In the genomic region with DNA sequence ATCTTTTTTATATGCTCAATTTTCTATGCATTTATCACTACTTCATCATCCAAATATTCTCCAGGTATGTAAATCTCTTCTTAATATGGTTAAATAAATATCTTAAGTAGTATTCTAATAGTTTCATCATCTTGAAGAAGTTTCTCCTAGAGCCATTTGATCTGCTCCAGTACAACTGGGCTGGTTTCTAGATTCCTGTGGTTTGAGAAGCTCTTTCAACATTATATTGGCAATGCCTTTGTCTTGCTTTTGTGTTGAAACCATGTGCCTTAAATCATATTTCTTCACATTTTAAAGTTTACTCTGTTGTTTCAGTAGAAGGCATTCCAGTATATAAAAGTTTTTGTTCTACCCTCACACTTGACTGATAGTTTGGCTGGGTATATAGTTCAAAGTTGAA, we compare ENCODE assay signal across 2 cellular contexts.
TF ChIP-seq lines count a peak whose summit lies in the region.

No MANE protein-coding gene starts in this region.

TF ChIP-seq in HepG2, 621 proteins besides CTCF, POLR2A, EP300 and RAD21:
- TF ChIP-seq ZFP1 (CRISPR knock-in tag; IDR thresholded peaks at IDR 0.05) (peak; percentile 26; the same call in 1 of the 2 replicates), ZNF558 (CRISPR knock-in tag; IDR thresholded peaks at IDR 0.05; ENCODE audit: borderline replicate concordance) (no peak)

TF ChIP-seq in SK-N-SH treated with all-trans-retinoic acid at 6 μM for 48 hours, 23 proteins besides CTCF, POLR2A, EP300 and RAD21:
- TF ChIP-seq BACH2 (CRISPR knock-in tag; IDR thresholded peaks at IDR 0.05; ENCODE audit: borderline replicate concordance): no peak
- no peak for TF ChIP-seq ZFP3 (CRISPR knock-in tag; IDR thresholded peaks at IDR 0.05)
- TF ChIP-seq POU6F1 (CRISPR knock-in tag; IDR thresholded peaks at IDR 0.05; ENCODE audit: borderline replicate concordance, low read depth): no peak
- no peak for TF ChIP-seq TOX (CRISPR knock-in tag; IDR thresholded peaks at IDR 0.05; ENCODE audit: borderline replicate concordance)
- TF ChIP-seq ZNF70 (CRISPR knock-in tag; IDR thresholded peaks at IDR 0.05): no peak
- no peak for TF ChIP-seq RARB (CRISPR knock-in tag; IDR thresholded peaks at IDR 0.05)
- no peak for TF ChIP-seq CSDC2 (CRISPR knock-in tag; IDR thresholded peaks at IDR 0.05)
- no peak for TF ChIP-seq TCF4 (CRISPR knock-in tag; IDR thresholded peaks at IDR 0.05; ENCODE audit: borderline replicate concordance)
- no peak for TF ChIP-seq SNAI2 (CRISPR knock-in tag; IDR thresholded peaks at IDR 0.05)
- TF ChIP-seq, protein P1, sequence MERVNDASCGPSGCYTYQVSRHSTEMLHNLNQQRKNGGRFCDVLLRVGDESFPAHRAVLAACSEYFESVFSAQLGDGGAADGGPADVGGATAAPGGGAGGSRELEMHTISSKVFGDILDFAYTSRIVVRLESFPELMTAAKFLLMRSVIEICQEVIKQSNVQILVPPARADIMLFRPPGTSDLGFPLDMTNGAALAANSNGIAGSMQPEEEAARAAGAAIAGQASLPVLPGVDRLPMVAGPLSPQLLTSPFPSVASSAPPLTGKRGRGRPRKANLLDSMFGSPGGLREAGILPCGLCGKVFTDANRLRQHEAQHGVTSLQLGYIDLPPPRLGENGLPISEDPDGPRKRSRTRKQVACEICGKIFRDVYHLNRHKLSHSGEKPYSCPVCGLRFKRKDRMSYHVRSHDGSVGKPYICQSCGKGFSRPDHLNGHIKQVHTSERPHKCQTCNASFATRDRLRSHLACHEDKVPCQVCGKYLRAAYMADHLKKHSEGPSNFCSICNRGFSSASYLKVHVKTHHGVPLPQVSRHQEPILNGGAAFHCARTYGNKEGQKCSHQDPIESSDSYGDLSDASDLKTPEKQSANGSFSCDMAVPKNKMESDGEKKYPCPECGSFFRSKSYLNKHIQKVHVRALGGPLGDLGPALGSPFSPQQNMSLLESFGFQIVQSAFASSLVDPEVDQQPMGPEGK (CRISPR knock-in tag; IDR thresholded peaks at IDR 0.05; ENCODE audit: borderline replicate concordance): no peak
- TF ChIP-seq ISL1 (CRISPR knock-in tag; IDR thresholded peaks at IDR 0.05): no peak
- TF ChIP-seq, protein P2, sequence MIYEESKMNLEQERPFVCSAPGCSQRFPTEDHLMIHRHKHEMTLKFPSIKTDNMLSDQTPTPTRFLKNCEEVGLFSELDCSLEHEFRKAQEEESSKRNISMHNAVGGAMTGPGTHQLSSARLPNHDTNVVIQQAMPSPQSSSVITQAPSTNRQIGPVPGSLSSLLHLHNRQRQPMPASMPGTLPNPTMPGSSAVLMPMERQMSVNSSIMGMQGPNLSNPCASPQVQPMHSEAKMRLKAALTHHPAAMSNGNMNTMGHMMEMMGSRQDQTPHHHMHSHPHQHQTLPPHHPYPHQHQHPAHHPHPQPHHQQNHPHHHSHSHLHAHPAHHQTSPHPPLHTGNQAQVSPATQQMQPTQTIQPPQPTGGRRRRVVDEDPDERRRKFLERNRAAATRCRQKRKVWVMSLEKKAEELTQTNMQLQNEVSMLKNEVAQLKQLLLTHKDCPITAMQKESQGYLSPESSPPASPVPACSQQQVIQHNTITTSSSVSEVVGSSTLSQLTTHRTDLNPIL (CRISPR knock-in tag; IDR thresholded peaks at IDR 0.05; ENCODE audit: low read depth): no peak
- no peak for TF ChIP-seq GLIS3 (CRISPR knock-in tag; IDR thresholded peaks at IDR 0.05)
- TF ChIP-seq ZFP30 (CRISPR knock-in tag; IDR thresholded peaks at IDR 0.05): no peak
- TF ChIP-seq ZNF8 (CRISPR knock-in tag; IDR thresholded peaks at IDR 0.05): no peak
